14 cellular contexts compared by ENCODE assay signal in genomic region chr18:269480-270090, GRCh38. TPM values are rescaled to one million over a fixed set of nuclear protein-coding genes. Genes with fewer than 3 reads are reported as not detected.
DNase-seq lines count a peak whose midpoint lies in the region; ATAC-seq, FAIRE-seq and TF ChIP-seq lines count a peak whose summit lies in the region.
"Had no signal": no experiment of that assay in that cellular context is flagged by ENCODE, and none has a peak within 500 bp of the region (broad histone marks: within the 10 kb centered on the region; RNA-seq: fewer than 3 reads in every experiment).

No MANE protein-coding gene starts in this region.

- no peaks in the 10 kb centered on the region for H3K9me3 Mint-ChIP-seq in activated naive CD8-positive, alpha-beta T cell treated with anti-CD3 and anti-CD28 coated beads for 36 hours
- H3K9me3 Mint-ChIP-seq in naive thymus-derived CD8-positive, alpha-beta T cell, result no peaks in the 10 kb centered on the region

- peaks cover 29% of the 10 kb centered on the region for H3K4me1 Mint-ChIP-seq in activated naive CD8-positive, alpha-beta T cell treated with anti-CD3 and anti-CD28 coated beads for 36 hours
- H3K4me1 Mint-ChIP-seq in naive thymus-derived CD8-positive, alpha-beta T cell, result peaks cover 9 to 40% (median 39%) of the 10 kb centered on the region in 4 donors

- H3K36me3 Mint-ChIP-seq in activated naive CD8-positive, alpha-beta T cell treated with anti-CD3 and anti-CD28 coated beads for 36 hours, result peaks cover 11% of the 10 kb centered on the region
- peaks cover 0 to 12% (median 6%) of the 10 kb centered on the region in 3 donors for H3K36me3 Mint-ChIP-seq in naive thymus-derived CD8-positive, alpha-beta T cell

- H3K27ac Mint-ChIP-seq in activated naive CD8-positive, alpha-beta T cell treated with anti-CD3 and anti-CD28 coated beads for 36 hours, result peak overlapping the region; percentile 10
- H3K27ac Mint-ChIP-seq in naive thymus-derived CD8-positive, alpha-beta T cell, result peak overlapping the region in 9 of 10 donors; percentile 9 to 100 (median 74)

- TF ChIP-seq POLR2A in GM12892 (IDR thresholded peaks at IDR 0.05; ENCODE audit: low read depth, low read length), result no peak

- FAIRE-seq in GM12892 (lab: Jason Lieb, UNC), result no peak
- FAIRE-seq: A204.1, urothelium cell line had no signal

- peak overlapping the region; percentile 95 for H3K4me3 Mint-ChIP-seq in activated naive CD8-positive, alpha-beta T cell treated with anti-CD3 and anti-CD28 coated beads for 36 hours
- H3K4me3 Mint-ChIP-seq in naive thymus-derived CD8-positive, alpha-beta T cell, result peak overlapping the region; percentile 46 to 100 (median 98)

- H3K27me3 Mint-ChIP-seq in activated naive CD8-positive, alpha-beta T cell treated with anti-CD3 and anti-CD28 coated beads for 36 hours, result no peaks in the 10 kb centered on the region
- no peaks in the 10 kb centered on the region for H3K27me3 Mint-ChIP-seq in naive thymus-derived CD8-positive, alpha-beta T cell

- no peak for ATAC-seq in naive thymus-derived CD8-positive, alpha-beta T cell
- no peak for ATAC-seq in HG03159 (IDR thresholded peaks at IDR 0.05; ENCODE audit: unreplicated experiment)
- ATAC-seq: sciatic nerve had no signal

- POLR2A ChIA-PET in naive thymus-derived CD8-positive, alpha-beta T cell (lab: Charles Lee), result no interaction called here

- DNase-seq in NCI-H526 (lab: John Stamatoyannopoulos, UW) (peak; percentile 0 to 1), NCI-H526 treated with DMSO at 0.1 percent for 48 hours (lab: John Stamatoyannopoulos, UW) (no peak), HuH-7 (ENCODE audit: low spot score) (peak; percentile 16), SW 1271 (lab: John Stamatoyannopoulos, UW) (no peak), GM12892 (ENCODE audit: insufficient read length) (no peak)
- DNase-seq in activated naive CD8-positive, alpha-beta T cell treated with anti-CD3 and anti-CD28 coated beads for 36 hours, result no peak
- no peak for DNase-seq in naive thymus-derived CD8-positive, alpha-beta T cell
- DNase-seq: GDM1, MV-4-11, NCI-H748 treated with DMSO at 0.1 percent for 48 hours had no signal

RNA-seq across cellular contexts. Expression of gene THOC1, which starts 1.7 kb away (rescaled TPM):
- 10 to 100 TPM; 56.4 to 62.2 TPM for total RNA-seq in activated naive CD8-positive, alpha-beta T cell treated with anti-CD3 and anti-CD28 coated beads for 36 hours
- 10 to 100 TPM; 86.0 to 88.5 TPM for total RNA-seq in naive thymus-derived CD8-positive, alpha-beta T cell
- 10 to 100 TPM; 12.4 to 16.4 (median 15.2) TPM for polyA plus RNA-seq in naive thymus-derived CD8-positive, alpha-beta T cell
- 40.6 TPM for polyA plus RNA-seq in GM12892 (2012; ENCODE audit: missing spikeins)

Comparison
In these comparisons a context has a peak if more than half of its experiments do, and no peak if none do; other contexts are left out.
1. DNase-seq: peak in NCI-H526 (2 of 2) and HuH-7 (single experiment); none in NCI-H526 treated with DMSO at 0.1 percent for 48 hours (single experiment), activated naive CD8-positive, alpha-beta T cell treated with anti-CD3 and anti-CD28 coated beads for 36 hours (single experiment), naive thymus-derived CD8-positive, alpha-beta T cell (0 of 10), SW 1271 (0 of 2) and GM12892 (single experiment).